ENCODE assay signal across 8 cellular contexts in genomic region chr10:103915794-103916193, GRCh38. TPM values are rescaled to one million over a fixed set of nuclear protein-coding genes. Genes with fewer than 3 reads are reported as not detected.
A peak's percentile ranks its signal among the peaks of the same experiment; 100 is the strongest.
DNase-seq lines count a peak whose midpoint lies in the region; ATAC-seq, FAIRE-seq and TF ChIP-seq lines count a peak whose summit lies in the region.

No MANE protein-coding gene starts in this region.

- peaks cover 35% of the 10 kb centered on the region for H3K79me2 ChIP-seq in Loucy (ENCODE audit: insufficient read depth, low read length)

- H3K4me2 ChIP-seq in Loucy (ENCODE audit: low read depth, low read length, poor library complexity, severe bottlenecking), result peak overlapping the region; percentile 93

- peaks cover 56% of the 10 kb centered on the region for H3K4me1 ChIP-seq in Loucy (ENCODE audit: insufficient read depth, low read length, poor library complexity, severe bottlenecking)
- H3K4me1 ChIP-seq in pancreas, result peaks cover 12 to 26% (median 20%) of the 10 kb centered on the region in 3 donors

- peak overlapping the region; percentile 93 for H3K9ac ChIP-seq in Loucy (ENCODE audit: low read depth, low read length, poor library complexity, severe bottlenecking)

- H3K36me3 Mint-ChIP-seq in chondrocyte (ENCODE audit: low read depth), result no peaks in the 10 kb centered on the region

- H3K4me3 ChIP-seq in GM06990 (replicated peaks; ENCODE audit: low read depth, low read length) (peak overlapping the region; percentile 37), Loucy (ENCODE audit: low read length, poor library complexity, severe bottlenecking) (peak overlapping the region; percentile 85), pancreas (peak overlapping the region in 2 of 4 donors; percentile 61 to 77)

- intact Hi-C loops in pancreas (cut with DNase I), result no loop called here

- H3K9me3 Mint-ChIP-seq in chondrocyte (ENCODE audit: low read depth), result no peaks in the 10 kb centered on the region

- H3K27me3 ChIP-seq in GM06990 (replicated peaks; ENCODE audit: control insufficient read depth, insufficient read depth, low read length) (no peaks in the 10 kb centered on the region), Loucy (ENCODE audit: insufficient read depth, low read length, poor library complexity, severe bottlenecking) (no peaks in the 10 kb centered on the region), pancreas (no peaks in the 10 kb centered on the region)

- peak overlapping the region in 3 of 4 donors; percentile 6 to 98 (median 90) for H3K27ac ChIP-seq in pancreas

- H2AFZ ChIP-seq in Loucy (ENCODE audit: low read length), result no peak overlapping the region

- H3K36me3 ChIP-seq in GM06990 (ENCODE audit: control insufficient read depth, insufficient read depth, low read length) (no peaks in the 10 kb centered on the region), Loucy (ENCODE audit: insufficient read depth, low read length) (0 out of 2 replicates have a peak, but pooled peaks cover 6% of the 10 kb centered on the region), pancreas (no peaks in the 10 kb centered on the region)

- no peaks in the 10 kb centered on the region for H3K9me2 ChIP-seq in Loucy (replicated peaks; ENCODE audit: low read depth, low read length)

- peaks cover 42% of the 10 kb centered on the region for H3K4me1 Mint-ChIP-seq in chondrocyte (ENCODE audit: low read depth)

- peaks cover 10% of the 10 kb centered on the region; the same call in 1 of the 2 replicates for H3K9me3 ChIP-seq in Loucy (ENCODE audit: insufficient read depth, low read depth, low read length)
- no peaks in the 10 kb centered on the region for H3K9me3 ChIP-seq in pancreas

- ATAC-seq in pancreas (no peak), HG03469 (IDR thresholded peaks at IDR 0.05; ENCODE audit: unreplicated experiment) (no peak), HG02970 (IDR thresholded peaks at IDR 0.05; ENCODE audit: low FRiP score, unreplicated experiment) (no peak), GM18520 (IDR thresholded peaks at IDR 0.05; ENCODE audit: unreplicated experiment) (no peak)

- DNase-seq in GM06990 (ENCODE audit: extremely low read depth, insufficient read length) (no peak), chondrocyte (ENCODE audit: low spot score) (no peak), pancreas (no peak), DMS 273 (lab: John Stamatoyannopoulos, UW; ENCODE audit: unreplicated experiment) (no peak)

- no peaks in the 10 kb centered on the region for H3K27me3 Mint-ChIP-seq in chondrocyte (ENCODE audit: low read depth)

- WGBS in pancreas, 2 donors, result 68 to 73% methylated on average over 6 of the region's 6 CpGs

- H4K20me1 ChIP-seq in Loucy (ENCODE audit: insufficient read depth, low read length, poor library complexity, severe bottlenecking), result no peaks in the 10 kb centered on the region

- FAIRE-seq in pancreas (lab: Jason Lieb, UNC), result no peak

- H3K4me3 Mint-ChIP-seq in chondrocyte (ENCODE audit: unreplicated experiment), result peak overlapping the region; percentile 92

- peak overlapping the region; percentile 66 for H3K27ac Mint-ChIP-seq in chondrocyte (ENCODE audit: unreplicated experiment)

- TF ChIP-seq CTCF in GM06990 (IDR thresholded peaks at IDR 0.05; ENCODE audit: insufficient read depth, low read length, poor library complexity, severe bottlenecking), result no peak
- TF ChIP-seq CTCF in Loucy (conservative IDR thresholded peaks at IDR 0.05; ENCODE audit: low read length), result no peak
- TF ChIP-seq CTCF in chondrocyte (IDR thresholded peaks at IDR 0.05), result no peak
- no peak for TF ChIP-seq CTCF in pancreas (IDR thresholded peaks at IDR 0.05)

- no peaks in the 10 kb centered on the region for H3F3A ChIP-seq in Loucy (ENCODE audit: low read depth)

RNA-seq across cellular contexts. Expression of gene STN1, which starts 2.2 kb away (rescaled TPM):
- total RNA-seq in chondrocyte (15.8 to 22.5 TPM (median 20.4 TPM) in 3 replicates), pancreas (10 to 100 TPM; 11.9 to 15.9 (median 13.8) TPM)
- polyA plus RNA-seq in pancreas, result 10 to 100 TPM in 1 of 2 donors, 1 to 10 TPM in 1; 7.0 to 11.9 TPM

RNA-seq across cellular contexts. Expression of gene SLK, which starts 51.1 kb away (rescaled TPM):
- total RNA-seq in chondrocyte, result 30.8 to 33.5 TPM (median 30.9 TPM) in 3 replicates
- 10 to 100 TPM; 11.5 to 20.1 (median 14.6) TPM for total RNA-seq in pancreas
- polyA plus RNA-seq in pancreas, result 10 to 100 TPM in 1 of 2 donors, 1 to 10 TPM in 1; 6.0 to 12.6 TPM
